ENCODE assay signal across 20 cellular contexts in the genomic region with DNA sequence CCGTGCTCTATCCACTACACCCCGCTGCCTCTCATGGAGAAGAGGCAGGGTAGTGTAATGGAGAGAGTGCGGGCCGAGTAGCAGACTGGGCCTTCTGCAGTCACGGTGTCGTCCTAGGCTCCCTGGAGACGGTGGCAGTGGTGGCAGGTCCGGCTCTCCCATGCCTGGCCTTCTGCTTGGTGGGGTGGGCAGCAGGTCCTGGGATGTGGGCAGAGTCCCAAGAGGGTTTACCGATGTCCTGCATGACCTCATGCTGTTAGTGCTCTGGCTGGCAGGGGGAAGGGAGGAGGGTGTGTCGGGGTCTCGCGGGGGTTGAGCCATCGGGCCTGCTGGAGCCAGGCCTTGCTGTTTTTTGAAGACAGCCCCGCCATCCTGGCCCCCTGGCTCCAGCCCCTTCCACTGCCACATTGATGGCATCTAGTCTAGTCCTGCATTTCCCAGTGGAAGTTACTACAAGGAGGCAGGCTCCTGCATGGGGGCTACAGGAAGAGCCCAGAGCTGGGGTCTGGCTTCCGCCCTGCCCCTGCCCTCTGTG.
"Had no signal": no experiment of that assay in that cellular context is flagged by ENCODE, and none has a peak within 500 bp of the region (broad histone marks: within the 10 kb centered on the region; RNA-seq: fewer than 3 reads in every experiment).

No MANE protein-coding gene starts in this region.

- H3K4me1 ChIP-seq: foreskin keratinocyte, lower lobe of right lung, testis, vagina had no signal

- H3K27ac Mint-ChIP-seq: activated naive CD8-positive, alpha-beta T cell treated with anti-CD3 and anti-CD28 coated beads for 36 hours; activated T-cell treated with anti-CD3 and anti-CD28 coated beads, Interleukin-2, amount 50 U/mL, for 24 hours; activated T-helper 2 cell treated with anti-CD3 and anti-CD28 coated beads, Interferon-gamma antibody, Interleukin-2, Interleukin-4, amounts not matched to agents 10 μg/mL and 5 μg/mL and 100 μg/mL, durations not matched to agents 14 hours and 24 hours and 36 hours; type B pancreatic cell had no signal

- H3K36me3 ChIP-seq: lower lobe of right lung, vagina, WERI-Rb-1 had no signal

- H3K27me3 ChIP-seq: testis, vagina had no signal

- DNase-seq: activated CD4-positive, CD25-positive, alpha-beta regulatory T cell treated with anti-CD3 and anti-CD28 coated beads, Interleukin-2, amount 50 U/mL, for 72 hours; activated CD8-positive, alpha-beta memory T cell treated with anti-CD3 and anti-CD28 coated beads for 24 hours; activated CD8-positive, alpha-beta memory T cell treated with anti-CD3 and anti-CD28 coated beads, Interleukin-2, amount 50 U/mL, for 4 hours; activated naive CD4-positive, alpha-beta T cell treated with Interleukin-2 at 50 U/mL for 16 hours; activated naive CD8-positive, alpha-beta T cell treated with anti-CD3 and anti-CD28 coated beads for 36 hours; activated T-cell treated with anti-CD3 and anti-CD28 coated beads, Interleukin-2, amount 50 U/mL, for 24 hours; cerebellar nuclear complex; effector CD8-positive, alpha-beta T cell; foreskin keratinocyte; kidney; lower lobe of right lung; naive B cell; occipital lobe; small intestine; stimulated activated CD4-positive, alpha-beta T cell treated with anti-CD3 and anti-CD28 coated beads, Interleukin-15, amount 100 ng/mL, for 24 hours; testis; WERI-Rb-1 had no signal

- H3K4me3 ChIP-seq: lower lobe of right lung, testis, vagina had no signal

- H3K27ac ChIP-seq: foreskin keratinocyte, lower lobe of right lung, testis, vagina, WERI-Rb-1 had no signal

- H3K9me3 Mint-ChIP-seq: activated naive CD8-positive, alpha-beta T cell treated with anti-CD3 and anti-CD28 coated beads for 36 hours; activated T-cell treated with anti-CD3 and anti-CD28 coated beads, Interleukin-2, amount 50 U/mL, for 24 hours; activated T-helper 2 cell treated with anti-CD3 and anti-CD28 coated beads, Interferon-gamma antibody, Interleukin-2, Interleukin-4, amounts not matched to agents 10 μg/mL and 5 μg/mL and 100 μg/mL, durations not matched to agents 14 hours and 24 hours and 36 hours; type B pancreatic cell had no signal

- H3K9me3 ChIP-seq: lower lobe of right lung, testis, vagina had no signal

- H3K27me3 Mint-ChIP-seq: activated naive CD8-positive, alpha-beta T cell treated with anti-CD3 and anti-CD28 coated beads for 36 hours; activated T-cell treated with anti-CD3 and anti-CD28 coated beads, Interleukin-2, amount 50 U/mL, for 24 hours; naive B cell had no signal

- H3K36me3 Mint-ChIP-seq: activated naive CD8-positive, alpha-beta T cell treated with anti-CD3 and anti-CD28 coated beads for 36 hours; type B pancreatic cell had no signal

- H3K4me3 Mint-ChIP-seq: activated naive CD8-positive, alpha-beta T cell treated with anti-CD3 and anti-CD28 coated beads for 36 hours; activated T-cell treated with anti-CD3 and anti-CD28 coated beads, Interleukin-2, amount 50 U/mL, for 24 hours; type B pancreatic cell had no signal
